8 cellular contexts compared by ENCODE assay signal in genomic region chr21:31732538-31732864, GRCh38. TPM values are rescaled to one million over a fixed set of nuclear protein-coding genes. Genes with fewer than 3 reads are reported as not detected.
DNase-seq lines count a peak whose midpoint lies in the region; ATAC-seq, FAIRE-seq and TF ChIP-seq lines count a peak whose summit lies in the region.

No MANE protein-coding gene starts in this region.

- H3K27ac ChIP-seq in heart right ventricle (peak overlapping the region; percentile 69 to 98 (median 97)), lung (ENCODE audit: low read depth in 1 of 2, low read length in 1 of 2) (peak overlapping the region; percentile 85 to 96), urinary bladder (ENCODE audit: low read depth) (no peak overlapping the region)

- H3K27me3 ChIP-seq in heart right ventricle (no peaks in the 10 kb centered on the region), bronchial epithelial cell (ENCODE audit: control insufficient read depth, insufficient read depth, low read length) (no peaks in the 10 kb centered on the region), lung (ENCODE audit: control insufficient read depth, insufficient read depth) (no peaks in the 10 kb centered on the region)

- H3K9me3 ChIP-seq in heart right ventricle: no peaks in the 10 kb centered on the region
- no peaks in the 10 kb centered on the region for H3K9me3 ChIP-seq in lung (ENCODE audit: control insufficient read depth in 2 of 2, insufficient read depth in 1 of 2, low read length in 1 of 2)

- ATAC-seq in heart right ventricle: no peak
- no peak for ATAC-seq in left ventricle myocardium superior
- no peak for ATAC-seq in lung (ENCODE audit: insufficient read depth, low FRiP score)
- ATAC-seq in HG02973 (IDR thresholded peaks at IDR 0.05; ENCODE audit: unreplicated experiment): no peak
- no peak for ATAC-seq in HG03460 (IDR thresholded peaks at IDR 0.05; ENCODE audit: unreplicated experiment)
- ATAC-seq in GM19395 (IDR thresholded peaks at IDR 0.05; ENCODE audit: unreplicated experiment): no peak

- TF ChIP-seq CTCF in heart right ventricle (IDR thresholded peaks at IDR 0.05) (no peak), bronchial epithelial cell (IDR thresholded peaks at IDR 0.05; ENCODE audit: insufficient read depth, low read length, severe bottlenecking) (no peak), lung (IDR thresholded peaks at IDR 0.05; ENCODE audit: control extremely low read depth, extremely low read depth) (no peak)

- H3K4me3 ChIP-seq in heart right ventricle: peak overlapping the region; percentile 45 to 100 (median 98)
- peak overlapping the region; percentile 50 for H3K4me3 ChIP-seq in bronchial epithelial cell (ENCODE audit: low read depth, low read length)
- H3K4me3 ChIP-seq in lung: peak overlapping the region; percentile 63
- H3K4me3 ChIP-seq in urinary bladder (ENCODE audit: low read depth, low read length): peak overlapping the region; percentile 89

- no peak for FAIRE-seq in bronchial epithelial cell (lab: Jason Lieb, UNC)

- 1% methylated on average over 12 of the region's 12 CpGs for WGBS in heart right ventricle, 2 donors
- 1 to 2% methylated on average over 12 of the region's 12 CpGs for WGBS in lung, 2 donors
- WGBS in urinary bladder: 1% methylated on average over 12 of the region's 12 CpGs

- H3K4me1 ChIP-seq in heart right ventricle (peaks cover 6 to 49% (median 44%) of the 10 kb centered on the region in 9 donors), lung (ENCODE audit: control insufficient read depth in 2 of 2, insufficient read depth in 2 of 2, low read length in 2 of 2) (peaks cover 8 to 19% of the 10 kb centered on the region in 2 donors), urinary bladder (ENCODE audit: insufficient read depth) (peaks cover 4% of the 10 kb centered on the region)

- intact Hi-C loops in heart right ventricle (cut with DNase I) (loop anchor here in 2 of 10 donors (5.0 kb wide), 2 partner anchors 65 to 70 kb away; no protein-coding TSS in a partner anchor), left ventricle myocardium superior (cut with micrococcal nuclease) (no loop called here)

- DNase-seq in heart right ventricle (no peak), left ventricle myocardium superior (no peak), bronchial epithelial cell (ENCODE audit: low read depth) (no peak), lung (ENCODE audit: low spot score) (no peak)

- no peaks in the 10 kb centered on the region for H3K36me3 ChIP-seq in heart right ventricle
- H3K36me3 ChIP-seq in bronchial epithelial cell (ENCODE audit: control insufficient read depth, insufficient read depth, low read length): no peaks in the 10 kb centered on the region
- no peaks in the 10 kb centered on the region for H3K36me3 ChIP-seq in lung (ENCODE audit: control insufficient read depth in 2 of 2, insufficient read depth in 2 of 2, low read length in 2 of 2)
- H3K36me3 ChIP-seq in urinary bladder (ENCODE audit: insufficient read depth): no peaks in the 10 kb centered on the region

RNA-seq across cellular contexts. Expression of gene SCAF4, which starts 0.6 kb away (rescaled TPM):
- total RNA-seq in heart right ventricle: 10 to 100 TPM; 18.4 to 22.3 (median 20.5) TPM
- 1 to 10 TPM; 5.6 to 7.6 TPM for polyA plus RNA-seq in heart right ventricle
- 16.7 TPM for total RNA-seq in left ventricle myocardium superior
- total RNA-seq in bronchial epithelial cell: 2.9 and 5.0 TPM in 2 replicates
- total RNA-seq in lung: 10 to 100 TPM; 28.4 to 29.7 TPM
- polyA plus RNA-seq in lung: 10 to 100 TPM; 11.3 to 11.9 TPM
- total RNA-seq in urinary bladder: 19.6 TPM
- 14.4 TPM for polyA plus RNA-seq in urinary bladder
